In genomic region chr19:40286235-40286530, GRCh38 we compare ENCODE assay signal across 11 cellular contexts. TPM values are rescaled to one million over a fixed set of nuclear protein-coding genes. Genes with fewer than 3 reads are reported as not detected.
A peak's percentile ranks its signal among the peaks of the same experiment; 100 is the strongest.
DNase-seq lines count a peak whose midpoint lies in the region; ATAC-seq, FAIRE-seq and TF ChIP-seq lines count a peak whose summit lies in the region.
"Had no signal": no experiment of that assay in that cellular context is flagged by ENCODE, and none has a peak within 500 bp of the region (broad histone marks: within the 10 kb centered on the region; RNA-seq: fewer than 3 reads in every experiment).

No MANE protein-coding gene starts in this region.

- H2AFZ ChIP-seq in ACC112 (ENCODE audit: low read length, unreplicated experiment) (no peak overlapping the region), K562 (ENCODE audit: low read depth, low read length) (peak overlapping the region; percentile 95)

- H3K9me3 ChIP-seq in HUES48 (ENCODE audit: control insufficient read depth, insufficient read depth, low read length) (no peaks in the 10 kb centered on the region), K562 (replicated peaks; ENCODE audit: control insufficient read depth, insufficient read depth, low read depth, low read length) (no peaks in the 10 kb centered on the region)

- no peaks in the 10 kb centered on the region for H3K27me3 Mint-ChIP-seq in naive thymus-derived CD8-positive, alpha-beta T cell

- peak overlapping the region; percentile 91; the same call in 1 of the 2 replicates for H3K4me2 ChIP-seq in K562 (ENCODE audit: insufficient read depth, low read length)

- CTCF ChIA-PET in K562 (lab: Yijun Ruan, JAX; ENCODE audit: low intra/inter-chr PET ratio) = no interaction called here

- no peaks in the 10 kb centered on the region for H3K9me1 ChIP-seq in K562 (ENCODE audit: control insufficient read depth, insufficient read depth, low read length)

- no peak for TF ChIP-seq POLR2A in K562 (conservative IDR thresholded peaks at IDR 0.05)

- peaks cover 14 to 48% (median 44%) of the 10 kb centered on the region in 4 donors for H3K4me1 Mint-ChIP-seq in naive thymus-derived CD8-positive, alpha-beta T cell

- TF ChIP-seq EP300 in K562 (IDR thresholded peaks at IDR 0.05; ENCODE audit: low read length) = no peak

- 81% methylated on average over 6 of the region's 11 CpGs for WGBS in K562 (ENCODE audit: insufficient coverage, low coverage, missing lambda C conversion rate)

- ATAC-seq in K562 (no peak), HG03571 (IDR thresholded peaks at IDR 0.05; ENCODE audit: unreplicated experiment) (no peak), GM18870 (IDR thresholded peaks at IDR 0.05; ENCODE audit: unreplicated experiment) (no peak)
- ATAC-seq in naive thymus-derived CD8-positive, alpha-beta T cell = no peak

- BruUV-seq in K562 (replicated peaks; lab: Mats Ljungman, UMichigan) = no TSS peak

- H3K27ac ChIP-seq in ACC112 (ENCODE audit: low read depth, low read length) (no peak overlapping the region; the same call in 1 of the 2 replicates), HUES48 (ENCODE audit: low read depth, low read length) (peak overlapping the region; percentile 99), K562 (ENCODE audit: extremely low read depth, low read depth, low read length) (peak overlapping the region; percentile 96)

- H3K4me1 ChIP-seq in ACC112 (ENCODE audit: control insufficient read depth, insufficient read depth, low read length, unreplicated experiment) (peaks cover 13% of the 10 kb centered on the region), HUES48 (ENCODE audit: control insufficient read depth, insufficient read depth, low read length) (peaks cover 12% of the 10 kb centered on the region), K562 (replicated peaks in 1 of 2; ENCODE audit: control insufficient read depth in 2 of 2, insufficient read depth in 2 of 2, low read length in 2 of 2) (peaks cover 21 to 25% of the 10 kb centered on the region in 2 experiments)

- H3K27me3 ChIP-seq in ACC112 (ENCODE audit: insufficient read depth, low read length) (no peaks in the 10 kb centered on the region), HUES48 (ENCODE audit: control insufficient read depth, insufficient read depth, low read length) (no peaks in the 10 kb centered on the region), K562 (ENCODE audit: control insufficient read depth in 2 of 2, insufficient read depth in 2 of 2, low read length in 2 of 2) (no peaks in the 10 kb centered on the region)

- H4K20me1 ChIP-seq in K562 (replicated peaks; ENCODE audit: control insufficient read depth, insufficient read depth, low read length) = no peaks in the 10 kb centered on the region; the same call in 1 of the 2 replicates

- H3K79me2 ChIP-seq in ACC112 (ENCODE audit: control insufficient read depth, insufficient read depth, low read length, unreplicated experiment) = peaks cover 38% of the 10 kb centered on the region
- peaks cover 39% of the 10 kb centered on the region for H3K79me2 ChIP-seq in K562 (ENCODE audit: control insufficient read depth, insufficient read depth, low read length)

- peaks cover 0 to 3% (median 0%) of the 10 kb centered on the region in 3 donors for H3K36me3 Mint-ChIP-seq in naive thymus-derived CD8-positive, alpha-beta T cell

- POLR2A ChIA-PET in K562 (lab: Yijun Ruan, JAX) = no interaction called here
- POLR2A ChIA-PET in naive thymus-derived CD8-positive, alpha-beta T cell (lab: Charles Lee) = interaction anchor here (0.6 to 3.9 kb wide), 8 partner anchors 11 to 1153 kb away, joined by 3 to 22 read pairs (median 5); partner anchors contain the start of genes BLVRB, C19orf47, FBL and PLD3

- peak overlapping the region; percentile 94 to 100 (median 98) for H3K27ac Mint-ChIP-seq in naive thymus-derived CD8-positive, alpha-beta T cell

- H3K36me3 ChIP-seq in ACC112 (ENCODE audit: insufficient read depth, low read length) = no peaks in the 10 kb centered on the region
- H3K36me3 ChIP-seq in HUES48 (ENCODE audit: control insufficient read depth, insufficient read depth, low read length) = peaks cover 9% of the 10 kb centered on the region; the same call in 1 of the 2 replicates
- H3K36me3 ChIP-seq in K562 (ENCODE audit: control insufficient read depth, insufficient read depth, low read length) = peaks cover 25% of the 10 kb centered on the region

- DNase-seq in K562 (ENCODE audit: extremely low read depth in 1 of 4, low spot score in 3 of 4) (no peak), mucosa of gallbladder (ENCODE audit: low spot score) (no peak), DMS53 (lab: John Stamatoyannopoulos, UW) (no peak)
- DNase-seq in naive thymus-derived CD8-positive, alpha-beta T cell = no peak
- DNase-seq: activated CD4-positive, alpha-beta T cell treated with anti-CD3 and anti-CD28 coated beads, Interleukin-2, amount 50 U/mL, for 4 hours; NCI-H1417 treated with DMSO at 0.1 percent for 48 hours; stimulated activated CD4-positive, alpha-beta T cell treated with anti-CD3 and anti-CD28 coated beads, Interleukin-2, amount 100 ng/mL, for 24 hours had no signal

- peak overlapping the region; percentile 67 to 99 (median 84) for H3K4me3 Mint-ChIP-seq in naive thymus-derived CD8-positive, alpha-beta T cell

- FAIRE-seq in K562 (lab: Jason Lieb, UNC) = no peak

- no peak overlapping the region for H3K9ac ChIP-seq in HUES48 (ENCODE audit: low read depth, low read length)
- H3K9ac ChIP-seq in K562 (ENCODE audit: insufficient read depth in 1 of 2, low read depth in 2 of 2, low read length in 2 of 2) = peak overlapping the region; percentile 41 to 95; a peak in 3 of 4 replicates

- in situ Hi-C loops in K562 (cut with MboI) = no loop called here

- H3K9me3 Mint-ChIP-seq in naive thymus-derived CD8-positive, alpha-beta T cell = no peaks in the 10 kb centered on the region

- TF ChIP-seq RAD21 in K562 (CRISPR knock-in tag; conservative IDR thresholded peaks at IDR 0.05 in 1 of 2, IDR thresholded peaks at IDR 0.05 in 1 of 2) = no peak

- TF ChIP-seq CTCF in K562 (IDR thresholded peaks at IDR 0.05 in 2 of 3, conservative IDR thresholded peaks at IDR 0.05 in 1 of 3; ENCODE audit: insufficient read depth in 2 of 3, low read depth in 1 of 3, low read length in 3 of 3) = no peak

- peak overlapping the region; percentile 68 for H3K4me3 ChIP-seq in ACC112 (ENCODE audit: low read depth, low read length)
- H3K4me3 ChIP-seq in HUES48 (ENCODE audit: low read depth, low read length) = peak overlapping the region; percentile 82; the same call in 1 of the 2 replicates
- H3K4me3 ChIP-seq in K562 = 0 out of 2 replicates have a peak overlapping the region, but pooled peaks have one; percentile 39

- intact Hi-C loops in K562 (cut with micrococcal nuclease) = no loop called here

TF ChIP-seq in K562, 482 proteins besides CTCF, POLR2A, EP300 and RAD21 (continues in another document):
- TF ChIP-seq POLR2G (IDR thresholded peaks at IDR 0.05; ENCODE audit: low read depth, low read length) = no peak

RNA-seq across cellular contexts. Expression of gene AKT2, which starts 1.0 kb away (rescaled TPM):
- 290 and 653 TPM in 2 replicates for total RNA-seq in K562 (2011; cell fraction: chromatin; rRNA removed; ENCODE audit: low replicate concordance)
- total RNA-seq in K562 (2011; cell fraction: nucleolus; rRNA removed) = 340 and 358 TPM in 2 replicates
- total RNA-seq in K562 (2011; cell fraction: nucleoplasm; rRNA removed) = 338 and 343 TPM in 2 replicates
- 61.1 and 83.7 TPM in 2 replicates for total RNA-seq in K562 (2014; rRNA removed)
- total RNA-seq in K562 (2014; rRNA removed; fragmentation: Illumina TruSeq; extraction: Trizol) = 44.7 and 55.7 TPM in 2 replicates
- 67.4 and 67.7 TPM in 2 replicates for total RNA-seq in K562 (2015; rRNA removed; fragmentation: Illumina TruSeq; extraction: Trizol)
- 120 and 127 TPM in 2 replicates for total RNA-seq in K562 (2021)
- 90.8 and 133 TPM in 2 replicates for polyA plus RNA-seq in K562 (2011; rRNA removed)
- polyA plus RNA-seq in K562 (2011; cell fraction: cytosol; rRNA removed) = 112 and 119 TPM in 2 replicates
- polyA plus RNA-seq in K562 (2011; cell fraction: nucleus; rRNA removed) = 493 and 545 TPM in 2 replicates
- polyA plus RNA-seq in K562 (2012) = 76.0 and 79.7 TPM in 2 replicates
- 108 and 132 TPM in 2 replicates for polyA plus RNA-seq in K562 (2014; fragmentation: Illumina TruSeq; extraction: Trizol)
- 1 to 10 TPM; 1.1 TPM for polyA plus RNA-seq in K562 (2014; fragmentation: Nextera tagmentation; extraction: Ambion mirVana)
- 85.4 and 108 TPM in 2 replicates for polyA plus RNA-seq in K562 (2014; rRNA removed)
- 47.0 and 54.6 TPM in 2 replicates for polyA minus RNA-seq in K562 (2011; rRNA and poly(A)+ RNA removed)
- polyA minus RNA-seq in K562 (2011; cell fraction: cytosol; rRNA and poly(A)+ RNA removed) = 48.0 and 50.7 TPM in 2 replicates
- polyA minus RNA-seq in K562 (2011; cell fraction: nucleus; rRNA and poly(A)+ RNA removed) = 66.6 and 101 TPM in 2 replicates
- 100 to 1,000 TPM; 202 to 210 TPM for total RNA-seq in naive thymus-derived CD8-positive, alpha-beta T cell
- polyA plus RNA-seq in naive thymus-derived CD8-positive, alpha-beta T cell = 10 to 100 TPM; 21.5 to 26.9 (median 22.9) TPM
- total RNA-seq in mucosa of gallbladder = 119 TPM

RNA-seq across cellular contexts. Expression of gene CCNP, which starts 59.7 kb away (rescaled TPM):
- total RNA-seq in K562 (2011; cell fraction: chromatin; rRNA removed; ENCODE audit: low replicate concordance) = 0.21 TPM in 1 of 2 replicates, not detected in the other
- not detected in 2 replicates for total RNA-seq in K562 (2011; cell fraction: nucleolus; rRNA removed)
- total RNA-seq in K562 (2011; cell fraction: nucleoplasm; rRNA removed) = not detected in 2 replicates
- total RNA-seq in K562 (2014; rRNA removed) = 0.08 TPM in 1 of 2 replicates, not detected in the other
- total RNA-seq in K562 (2014; rRNA removed; fragmentation: Illumina TruSeq; extraction: Trizol) = not detected in 2 replicates
- not detected in 2 replicates for total RNA-seq in K562 (2015; rRNA removed; fragmentation: Illumina TruSeq; extraction: Trizol)
- total RNA-seq in K562 (2021) = not detected in 2 replicates
- polyA plus RNA-seq in K562 (2011; rRNA removed) = 0.04 TPM in 1 of 2 replicates, not detected in the other
- polyA plus RNA-seq in K562 (2011; cell fraction: cytosol; rRNA removed) = 0.03 and 0.21 TPM in 2 replicates
- polyA plus RNA-seq in K562 (2011; cell fraction: nucleus; rRNA removed) = 0.09 and 0.24 TPM in 2 replicates
- polyA plus RNA-seq in K562 (2012) = 0.14 TPM in 1 of 2 replicates, not detected in the other
- polyA plus RNA-seq in K562 (2014; fragmentation: Illumina TruSeq; extraction: Trizol) = not detected in 2 replicates
- not detected for polyA plus RNA-seq in K562 (2014; fragmentation: Nextera tagmentation; extraction: Ambion mirVana)
- 0.19 and 0.32 TPM in 2 replicates for polyA plus RNA-seq in K562 (2014; rRNA removed)
- polyA minus RNA-seq in K562 (2011; rRNA and poly(A)+ RNA removed) = not detected in 2 replicates
- polyA minus RNA-seq in K562 (2011; cell fraction: cytosol; rRNA and poly(A)+ RNA removed) = not detected in 2 replicates
- polyA minus RNA-seq in K562 (2011; cell fraction: nucleus; rRNA and poly(A)+ RNA removed) = not detected in 2 replicates
- 1 to 10 TPM; 2.3 to 2.6 TPM for total RNA-seq in naive thymus-derived CD8-positive, alpha-beta T cell
- polyA plus RNA-seq in naive thymus-derived CD8-positive, alpha-beta T cell = under 1 TPM in 1 of 3 donors, not detected in 2; 0.14 TPM
- total RNA-seq in mucosa of gallbladder = 0.43 TPM
